18 cellular contexts compared by ENCODE assay signal in the genomic region with DNA sequence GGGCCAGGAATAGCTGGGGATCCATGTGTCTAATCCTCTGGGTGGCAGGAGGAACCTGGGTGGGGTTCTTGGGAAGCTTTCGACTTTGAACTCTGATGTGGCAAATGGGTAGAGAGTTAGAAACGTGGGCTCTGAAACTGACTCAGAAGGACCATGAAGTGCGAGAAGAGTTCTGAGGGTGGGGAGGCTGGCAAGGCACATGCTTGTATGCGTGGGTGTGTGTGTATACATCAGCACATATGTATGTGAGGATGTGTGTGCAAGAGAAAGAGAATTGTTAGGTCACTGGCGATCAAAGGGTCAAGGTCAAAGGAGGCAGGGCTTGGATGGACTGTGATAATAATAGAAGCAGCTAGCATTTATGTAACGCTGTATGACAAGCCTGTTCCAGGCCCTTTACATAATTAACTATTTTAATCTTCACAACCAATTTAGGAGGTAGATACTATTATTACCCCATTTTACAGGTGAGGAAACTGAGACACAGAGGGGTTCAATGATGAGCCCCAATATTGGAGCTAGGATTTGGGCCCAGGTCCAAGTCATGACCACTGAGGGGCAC.
"Had no signal": no experiment of that assay in that cellular context is flagged by ENCODE, and none has a peak within 500 bp of the region (broad histone marks: within the 10 kb centered on the region; RNA-seq: fewer than 3 reads in every experiment).

No MANE protein-coding gene starts in this region.

- H3K36me3 ChIP-seq: stomach, upper lobe of left lung had no signal

- ATAC-seq: activated T-cell treated with anti-CD3 and anti-CD28 coated beads, Interleukin-2, amount 50 U/mL, for 72 hours; effector memory CD8-positive, alpha-beta T cell; foreskin keratinocyte had no signal

- H3K9me3 Mint-ChIP-seq: activated CD4-positive, alpha-beta T cell treated with anti-CD3 and anti-CD28 coated beads, Interleukin-2, amount 10 ng/mL, durations not matched to agents 7 days and 5 days; activated T-cell treated with anti-CD3 and anti-CD28 coated beads, Interleukin-2, amount 50 U/mL, for 72 hours; effector memory CD8-positive, alpha-beta T cell had no signal

- H3K36me3 Mint-ChIP-seq: activated naive CD8-positive, alpha-beta T cell; brain had no signal

- FAIRE-seq: islet of Langerhans had no signal

- DNase-seq: activated CD4-positive, alpha-beta T cell treated with anti-CD3 and anti-CD28 coated beads, Interleukin-2, amount 10 ng/mL, durations not matched to agents 7 days and 5 days; activated CD4-positive, CD25-positive, alpha-beta regulatory T cell; activated CD8-positive, alpha-beta memory T cell treated with anti-CD3 and anti-CD28 coated beads for 24 hours; activated CD8-positive, alpha-beta memory T cell treated with anti-CD3 and anti-CD28 coated beads, Interleukin-2, amount 50 U/mL, for 48 hours; activated T-cell treated with anti-CD3 and anti-CD28 coated beads, Interleukin-2, amount 50 U/mL, for 72 hours; caudate nucleus; effector memory CD8-positive, alpha-beta T cell; foreskin keratinocyte; glutamatergic neuron; hippocampal formation; midbrain; occipital lobe; retina; stomach had no signal

- H3K27ac ChIP-seq: foreskin keratinocyte, stomach, upper lobe of left lung had no signal

- H3K4me3 ChIP-seq: stomach, upper lobe of left lung had no signal

- H3K9me3 ChIP-seq: stomach, upper lobe of left lung had no signal

- H3K4me3 Mint-ChIP-seq: activated CD4-positive, alpha-beta T cell treated with anti-CD3 and anti-CD28 coated beads, Interleukin-2, amount 10 ng/mL, durations not matched to agents 7 days and 5 days; activated naive CD8-positive, alpha-beta T cell; activated T-cell treated with anti-CD3 and anti-CD28 coated beads, Interleukin-2, amount 50 U/mL, for 72 hours; brain; effector memory CD8-positive, alpha-beta T cell had no signal

- H3K4me1 Mint-ChIP-seq: activated CD4-positive, alpha-beta T cell treated with anti-CD3 and anti-CD28 coated beads, Interleukin-2, amount 10 ng/mL, durations not matched to agents 7 days and 5 days had no signal

- H3K4me1 ChIP-seq: upper lobe of left lung had no signal

- H3K27ac Mint-ChIP-seq: activated CD4-positive, alpha-beta T cell treated with anti-CD3 and anti-CD28 coated beads, Interleukin-2, amount 10 ng/mL, durations not matched to agents 7 days and 5 days; activated naive CD8-positive, alpha-beta T cell; activated T-cell treated with anti-CD3 and anti-CD28 coated beads, Interleukin-2, amount 50 U/mL, for 72 hours; effector memory CD8-positive, alpha-beta T cell had no signal
